Comparison of ENCODE assay signal across 7 cellular contexts in the genomic region with DNA sequence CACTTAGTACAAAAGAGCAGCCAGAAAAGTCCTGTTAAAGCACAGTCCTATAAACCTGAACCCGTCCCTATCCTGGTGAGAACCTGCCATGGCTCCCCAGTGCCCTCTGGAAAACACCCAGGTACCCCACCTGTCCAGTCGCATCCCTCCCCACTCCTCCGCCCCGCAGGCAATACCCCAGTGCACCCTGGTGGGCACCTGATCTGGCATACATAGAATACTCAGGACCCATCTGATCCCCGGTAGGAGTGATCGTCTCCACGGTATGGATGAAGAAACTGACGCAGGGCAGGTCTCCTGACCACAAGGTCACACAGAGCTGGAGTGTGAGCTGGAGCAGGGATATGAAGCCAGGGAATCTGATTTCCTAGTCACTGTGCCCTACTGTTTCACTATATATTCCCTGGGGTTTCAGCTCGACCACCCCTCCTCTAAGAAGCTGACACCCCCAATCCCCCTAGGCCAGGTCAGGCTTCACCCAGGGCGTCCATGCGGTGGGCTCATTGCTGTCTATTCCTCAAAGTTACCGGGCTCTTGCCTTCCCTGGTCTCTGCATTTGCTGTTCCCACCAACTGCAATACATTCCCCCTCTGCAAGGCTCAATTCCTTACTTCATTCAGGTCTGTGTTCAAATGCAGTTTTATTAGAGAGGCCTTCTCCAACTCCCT. TPM values are rescaled to one million over a fixed set of nuclear protein-coding genes. Genes with fewer than 3 reads are reported as not detected.
DNase-seq lines count a peak whose midpoint lies in the region; ATAC-seq and TF ChIP-seq lines count a peak whose summit lies in the region.
"Had no signal": no experiment of that assay in that cellular context is flagged by ENCODE, and none has a peak within 500 bp of the region (broad histone marks: within the 10 kb centered on the region; RNA-seq: fewer than 3 reads in every experiment).

No MANE protein-coding gene starts in this region.

- no peaks in the 10 kb centered on the region for H3K36me3 ChIP-seq in GM23248 (ENCODE audit: low read depth)

- peak overlapping the region; percentile 77 for H3K27ac ChIP-seq in GM23248

- no peaks in the 10 kb centered on the region for H4K20me1 ChIP-seq in GM23248 (ENCODE audit: insufficient read depth)

- peak overlapping the region; percentile 83 for H3K9ac ChIP-seq in GM23248

- peaks cover 36% of the 10 kb centered on the region for H3K36me3 Mint-ChIP-seq in brain
- peaks cover 19% of the 10 kb centered on the region for H3K36me3 Mint-ChIP-seq in nephron (ENCODE audit: low read depth)

- WGBS in GM23248 (ENCODE audit: low coverage in 1 of 2, low lambda C conversion rate in 2 of 2, missing lambda C conversion rate in 2 of 2), 2 experiments: 43 to 45% methylated on average over 12 of the region's 12 CpGs

- H2AFZ ChIP-seq in GM23248: peak overlapping the region; percentile 79

- H3K79me2 ChIP-seq in GM23248 (ENCODE audit: insufficient read depth): peaks cover 78% of the 10 kb centered on the region

- peaks cover 20% of the 10 kb centered on the region for H3F3A ChIP-seq in GM23248 (ENCODE audit: insufficient read depth)

- in situ Hi-C loops in GM23248 (cut with MboI) (no loop called here), KBM-7 (cut with MboI; ENCODE audit: low pct_unique_long_range_greater_than_20kb, low sequenced_read_pairs) (no loop called here)

- peaks cover 22% of the 10 kb centered on the region for H3K4me1 ChIP-seq in GM23248 (ENCODE audit: insufficient read depth)

- H3K27me3 Mint-ChIP-seq in brain: no peaks in the 10 kb centered on the region
- H3K27me3 Mint-ChIP-seq in nephron (ENCODE audit: low read depth): no peaks in the 10 kb centered on the region

- H3K9me3 ChIP-seq in GM23248 (ENCODE audit: low read depth): no peaks in the 10 kb centered on the region

- H3K27me3 ChIP-seq in GM23248 (replicated peaks; ENCODE audit: insufficient read depth): no peaks in the 10 kb centered on the region

- peaks cover 0 to 2% (median 0%) of the 10 kb centered on the region in 5 experiments for H3K9me3 Mint-ChIP-seq in brain
- no peaks in the 10 kb centered on the region for H3K9me3 Mint-ChIP-seq in nephron

- no peak for TF ChIP-seq CTCF in brain (conservative IDR thresholded peaks at IDR 0.05)
- no peak for TF ChIP-seq CTCF in nephron (IDR thresholded peaks at IDR 0.05; ENCODE audit: unreplicated experiment in 3 of 3)

- no peaks in the 10 kb centered on the region for H3K9me2 ChIP-seq in GM23248 (ENCODE audit: insufficient read depth)

- no peak for DNase-seq in GM23248
- DNase-seq in CD1c-positive myeloid dendritic cell (ENCODE audit: extremely low spot score): no peak
- no peak for DNase-seq in KBM-7

- peaks cover 41% of the 10 kb centered on the region for H3K4me1 Mint-ChIP-seq in brain
- peaks cover 22% of the 10 kb centered on the region for H3K4me1 Mint-ChIP-seq in nephron

- H3K27ac Mint-ChIP-seq in brain (peak overlapping the region; percentile 98 to 100 (median 99)), nephron (peak overlapping the region; percentile 93 to 98 (median 97))

- H3K4me3 Mint-ChIP-seq in brain (peak overlapping the region; percentile 91 to 99 (median 97)), nephron (peak overlapping the region; percentile 90 to 98 (median 94))

- no peak for ATAC-seq in HG02678 (IDR thresholded peaks at IDR 0.05; ENCODE audit: unreplicated experiment)

- peak overlapping the region; percentile 90 for H3K4me3 ChIP-seq in GM23248

- H3K4me2 ChIP-seq in GM23248 (ENCODE audit: unreplicated experiment): peak overlapping the region; percentile 73

RNA-seq across cellular contexts. Expression of a gene that starts 12.6 kb away (rescaled TPM):
- 6.3 and 9.1 TPM in 2 replicates for total RNA-seq in GM23248 (2014; rRNA removed; shearing (Covaris generic))
- polyA plus RNA-seq in GM23248 (2016; fragmentation: Nextera tagmentation; extraction: Ambion mirVana): 3.1 and 3.3 TPM in 2 replicates
- polyA plus RNA-seq in brain (ENCODE audit: insufficient read depth, low read depth, low replicate concordance): 11.1 TPM

RNA-seq across cellular contexts. Expression of a gene that starts 15.1 kb away (rescaled TPM):
- total RNA-seq in GM23248 (2014; rRNA removed; shearing (Covaris generic)): not detected in 2 replicates
- polyA plus RNA-seq in GM23248 (2016; fragmentation: Nextera tagmentation; extraction: Ambion mirVana) (not detected in 2 replicates), brain (ENCODE audit: insufficient read depth, low read depth, low replicate concordance) (not detected)
- total RNA-seq: LHCN-M2 had no signal

RNA-seq across cellular contexts. Expression of a gene that starts 25.7 kb away (rescaled TPM):
- total RNA-seq in GM23248 (2014; rRNA removed; shearing (Covaris generic)): 8.6 and 13.2 TPM in 2 replicates
- polyA plus RNA-seq in GM23248 (2016; fragmentation: Nextera tagmentation; extraction: Ambion mirVana) (7.4 and 7.6 TPM in 2 replicates), brain (ENCODE audit: insufficient read depth, low read depth, low replicate concordance) (6.5 TPM)

RNA-seq across cellular contexts. Expression of a gene that starts 26.4 kb away (rescaled TPM):
- 129 and 152 TPM in 2 replicates for total RNA-seq in GM23248 (2014; rRNA removed; shearing (Covaris generic))
- polyA plus RNA-seq in GM23248 (2016; fragmentation: Nextera tagmentation; extraction: Ambion mirVana) (544 and 545 TPM in 2 replicates), brain (ENCODE audit: insufficient read depth, low read depth, low replicate concordance) (350 TPM)

RNA-seq across cellular contexts. Expression of a gene that starts 50.1 kb away (rescaled TPM):
- not detected in 2 replicates for total RNA-seq in GM23248 (2014; rRNA removed; shearing (Covaris generic))
- polyA plus RNA-seq in GM23248 (2016; fragmentation: Nextera tagmentation; extraction: Ambion mirVana): not detected in 2 replicates
- polyA plus RNA-seq in brain (ENCODE audit: insufficient read depth, low read depth, low replicate concordance): 0.19 TPM
- total RNA-seq: LHCN-M2 had no signal
